8 cellular contexts compared by ENCODE assay signal in genomic region chr11:61333638-61334433, GRCh38. TPM values are rescaled to one million over a fixed set of nuclear protein-coding genes. Genes with fewer than 3 reads are reported as not detected.
DNase-seq lines count a peak whose midpoint lies in the region; ATAC-seq, FAIRE-seq and TF ChIP-seq lines count a peak whose summit lies in the region.

No MANE protein-coding gene starts in this region.

- TF ChIP-seq POLR2A in GM12878 (IDR thresholded peaks at IDR 0.05; ENCODE audit: low read depth, low read length) (no peak), vagina (IDR thresholded peaks at IDR 0.05) (no peak)

- H3K4me3 Mint-ChIP-seq in memory B cell, result peak overlapping the region; percentile 95

- in situ Hi-C loops in GM12878 (cut with MboI), result no loop called here

- no peaks in the 10 kb centered on the region for H3K27me3 Mint-ChIP-seq in memory B cell

- ATAC-seq in GM12878 (peak; percentile 5), memory B cell (ENCODE audit: low read depth) (no peak)

- H3K4me1 Mint-ChIP-seq in memory B cell, result peaks cover 39% of the 10 kb centered on the region

- peaks cover 54% of the 10 kb centered on the region for H3K79me2 ChIP-seq in GM12878 (ENCODE audit: control insufficient read depth, insufficient read depth, low read length)

- H3K9ac ChIP-seq in HUES48 (ENCODE audit: low read depth, low read length) (peak overlapping the region; percentile 95), GM12878 (ENCODE audit: control insufficient read depth, insufficient read depth, low read length) (peak overlapping the region; percentile 99)

- H3K9me3 Mint-ChIP-seq in memory B cell, result no peaks in the 10 kb centered on the region

- peaks cover 9% of the 10 kb centered on the region for H3K36me3 Mint-ChIP-seq in memory B cell

- no peak for DNase-seq in AG04449 (ENCODE audit: low read depth, low spot score)
- DNase-seq in GM12878 (ENCODE audit: low read depth, low spot score), result no peak
- no peak for DNase-seq in memory B cell (ENCODE audit: low spot score in 2 of 2)
- no peak for DNase-seq in vagina (ENCODE audit: extremely low spot score in 2 of 2)
- DNase-seq in NCI-H1048 (lab: John Stamatoyannopoulos, UW), result no peak
- no peak for DNase-seq in NCI-H345 treated with DMSO at 0.1 percent for 48 hours (lab: John Stamatoyannopoulos, UW; ENCODE audit: unreplicated experiment)
- no peak for DNase-seq in SKM-1 (lab: John Stamatoyannopoulos, UW; ENCODE audit: unreplicated experiment)

- CTCF ChIA-PET in AG04449 (lab: Yijun Ruan, JAX), result interaction anchor here (1.2 to 10.1 kb wide), 10 partner anchors 8 to 103 kb away, joined by 3 to 926 read pairs (median 4); partner anchors contain the start of genes CYB561A3, TMEM138 and TMEM216
- CTCF ChIA-PET in GM12878 (lab: Yijun Ruan, JAX), result interaction anchor here (0.8 to 10.2 kb wide), 12 partner anchors 8 to 293 kb away, joined by 3 to 729 read pairs (median 8); partner anchors contain the start of genes CYB561A3, TMEM138 and TMEM216

- TF ChIP-seq RAD21 in GM12878 (IDR thresholded peaks at IDR 0.05; ENCODE audit: insufficient read depth, low read depth, low read length), result no peak

- RAD21 ChIA-PET in GM12878 (lab: Charles Lee; ENCODE audit: unreplicated experiment), result interaction anchor here (0.6 to 6.5 kb wide), 7 partner anchors 25 to 96 kb away, joined by 3 to 424 read pairs (median 6); partner anchors contain the start of genes CPSF7, CYB561A3, SDHAF2 and TMEM138

- H3K27me3 ChIP-seq in HUES48 (ENCODE audit: control insufficient read depth, insufficient read depth, low read length) (no peaks in the 10 kb centered on the region), GM12878 (replicated peaks in 1 of 2; ENCODE audit: control insufficient read depth in 2 of 2, insufficient read depth in 2 of 2, low read length in 1 of 2) (no peaks in the 10 kb centered on the region), vagina (no peaks in the 10 kb centered on the region)

- peak overlapping the region; percentile 95 for H3K4me3 ChIP-seq in AG04449 (ENCODE audit: low read depth, low read length)
- peak overlapping the region; percentile 88 for H3K4me3 ChIP-seq in HUES48 (ENCODE audit: low read depth, low read length)
- peak overlapping the region; percentile 90 for H3K4me3 ChIP-seq in GM12878
- peak overlapping the region; percentile 72 to 90 for H3K4me3 ChIP-seq in vagina

- peak overlapping the region; percentile 77 for H3K4me2 ChIP-seq in GM12878 (ENCODE audit: control insufficient read depth, insufficient read depth)

- TF ChIP-seq EP300 in GM12878 (IDR thresholded peaks at IDR 0.05; ENCODE audit: borderline replicate concordance in 1 of 2, control insufficient read depth in 1 of 2, low read depth in 2 of 2, low read length in 2 of 2), result no peak

- TF ChIP-seq CTCF in AG04449 (IDR thresholded peaks at IDR 0.05; ENCODE audit: insufficient read depth, low read length, missing control alignments) (no peak), GM12878 (IDR thresholded peaks at IDR 0.05 in 2 of 3, conservative IDR thresholded peaks at IDR 0.05 in 1 of 3; ENCODE audit: control insufficient read depth in 2 of 3, extremely low read depth in 1 of 3, insufficient read depth in 1 of 3, low read depth in 3 of 3, low read length in 3 of 3) (no peak), vagina (IDR thresholded peaks at IDR 0.05) (no peak)

- WGBS in GM12878 (ENCODE audit: insufficient coverage, insufficient replicate concordance, low lambda C conversion rate, missing lambda C conversion rate), result 24% methylated on average over 14 of the region's 14 CpGs

- intact Hi-C loops in GM12878 (cut with micrococcal nuclease; ENCODE audit: unreplicated experiment) (loop anchor here (1.0 to 10.0 kb wide), 3 partner anchors 28 to 103 kb away; partner anchors contain the start of gene TMEM138), vagina (cut with DNase I) (no loop called here)

- H3K4me1 ChIP-seq in HUES48 (ENCODE audit: control insufficient read depth, insufficient read depth, low read length) (peaks cover 26% of the 10 kb centered on the region), GM12878 (ENCODE audit: control insufficient read depth, insufficient read depth, low read length) (peaks cover 20% of the 10 kb centered on the region), vagina (peaks cover 58% of the 10 kb centered on the region)

- H3K27ac ChIP-seq in HUES48 (ENCODE audit: low read depth, low read length) (peak overlapping the region; percentile 95), GM12878 (ENCODE audit: control insufficient read depth, insufficient read depth) (peak overlapping the region; percentile 92), vagina (peak overlapping the region; percentile 76)

- SMC1A ChIA-PET in GM12878 (lab: Charles Lee; ENCODE audit: uncharacterized antibody, unreplicated experiment), result interaction anchor here (0.7 to 8.1 kb wide), 14 partner anchors 24 to 502 kb away, joined by 3 to 414 read pairs (median 5); partner anchors contain the start of genes CPSF7, CYB561A3, SDHAF2 and TMEM138

- TSS peak; percentile 92 for BruUV-seq in GM12878 (replicated peaks; lab: Mats Ljungman, UMichigan)

- H3K27ac Mint-ChIP-seq in memory B cell, result peak overlapping the region; percentile 95

- no peaks in the 10 kb centered on the region for H3K9me3 ChIP-seq in HUES48 (ENCODE audit: control insufficient read depth, insufficient read depth, low read length)
- H3K9me3 ChIP-seq in GM12878 (replicated peaks; ENCODE audit: control insufficient read depth, insufficient read depth, low read length), result no peaks in the 10 kb centered on the region
- no peaks in the 10 kb centered on the region for H3K9me3 ChIP-seq in vagina

- peak overlapping the region; percentile 83 for H2AFZ ChIP-seq in GM12878 (ENCODE audit: control insufficient read depth, low read depth, low read length)

- H3K36me3 ChIP-seq in HUES48 (ENCODE audit: control insufficient read depth, insufficient read depth, low read length) (peaks cover 25% of the 10 kb centered on the region), GM12878 (ENCODE audit: control insufficient read depth in 2 of 2, insufficient read depth in 2 of 2, low read length in 1 of 2) (peaks cover 2 to 7% of the 10 kb centered on the region in 2 experiments; a peak in 3 of 4 replicates), vagina (peaks cover 0 to 11% of the 10 kb centered on the region in 2 donors)

- POLR2A ChIA-PET in AG04449 (lab: Yijun Ruan, JAX), result interaction anchor here (1.5 to 1.8 kb wide), 3 partner anchors 28 to 53 kb away, joined by 6 to 9 read pairs (median 6); partner anchors contain the start of genes CYB561A3 and TMEM138
- POLR2A ChIA-PET in GM12878 (lab: Charles Lee), result interaction anchor here (0.6 to 5.9 kb wide), 10 partner anchors 23 to 380 kb away, joined by 3 to 86 read pairs (median 9); partner anchors contain the start of genes CPSF7, CYB561A3, SDHAF2 and TMEM138

- peak; percentile 75 for FAIRE-seq in GM12878 (lab: Jason Lieb, UNC)

- no peaks in the 10 kb centered on the region; the same call in 1 of the 2 replicates for H4K20me1 ChIP-seq in GM12878 (ENCODE audit: control insufficient read depth, insufficient read depth)

RNA-seq across cellular contexts. Expression of gene TKFC, which starts 0.8 kb away (rescaled TPM):
- total RNA-seq in GM12878 (2013; cell fraction: nucleolus; rRNA removed), result 101 and 112 TPM in 2 replicates
- total RNA-seq in GM12878 (2014; rRNA removed) (58.2 and 69.7 TPM in 2 replicates), GM12878 (2014; rRNA removed; fragmentation: Illumina TruSeq; extraction: Trizol) (25.0 and 25.1 TPM in 2 replicates), GM12878 (2021) (92.5 and 97.8 TPM in 2 replicates), vagina (22.6 TPM)
- polyA plus RNA-seq in GM12878 (2011; ENCODE audit: low read depth), result 27.2 TPM
- polyA plus RNA-seq in GM12878 (2011; rRNA removed) (22.4 and 48.3 TPM in 2 replicates), GM12878 (2014; fragmentation: Illumina TruSeq; extraction: Trizol) (11.3 and 39.9 TPM in 2 replicates), GM12878 (2014; fragmentation: Nextera tagmentation; extraction: Ambion mirVana) (1 to 10 TPM; 2.4 to 5.5 TPM), GM12878 (2014; rRNA removed) (72.8 and 82.6 TPM in 2 replicates), GM12878 (2016; fragmentation: Nextera tagmentation; extraction: Ambion mirVana) (100 to 1,000 TPM; 103 to 113 TPM)
- polyA plus RNA-seq in GM12878 (2011; cell fraction: cytosol; rRNA removed), result 54.6 and 62.4 TPM in 2 replicates
- 281 and 291 TPM in 2 replicates for polyA plus RNA-seq in GM12878 (2011; cell fraction: nucleus; rRNA removed)
- 57.6 and 69.4 TPM in 2 replicates for polyA plus RNA-seq in GM12878 (2012)
- polyA minus RNA-seq in GM12878 (2011; rRNA and poly(A)+ RNA removed), result 42.3 and 56.3 TPM in 2 replicates
- polyA minus RNA-seq in GM12878 (2011; cell fraction: cytosol; rRNA and poly(A)+ RNA removed), result 19.9 and 30.9 TPM in 2 replicates
- polyA minus RNA-seq in GM12878 (2011; cell fraction: nucleus; rRNA and poly(A)+ RNA removed), result 50.2 and 67.3 TPM in 2 replicates

RNA-seq across cellular contexts. Expression of gene DDB1, which starts 0.9 kb away (rescaled TPM):
- 131 and 138 TPM in 2 replicates for total RNA-seq in GM12878 (2013; cell fraction: nucleolus; rRNA removed)
- 241 and 250 TPM in 2 replicates for total RNA-seq in GM12878 (2014; rRNA removed)
- total RNA-seq in GM12878 (2014; rRNA removed; fragmentation: Illumina TruSeq; extraction: Trizol), result 197 and 199 TPM in 2 replicates
- total RNA-seq in GM12878 (2021), result 271 and 272 TPM in 2 replicates
- 71.1 TPM for polyA plus RNA-seq in GM12878 (2011; ENCODE audit: low read depth)
- polyA plus RNA-seq in GM12878 (2011; rRNA removed), result 183 and 221 TPM in 2 replicates
- 231 and 256 TPM in 2 replicates for polyA plus RNA-seq in GM12878 (2011; cell fraction: cytosol; rRNA removed)
- 156 and 213 TPM in 2 replicates for polyA plus RNA-seq in GM12878 (2011; cell fraction: nucleus; rRNA removed)
- polyA plus RNA-seq in GM12878 (2012), result 113 and 114 TPM in 2 replicates
- polyA plus RNA-seq in GM12878 (2014; fragmentation: Illumina TruSeq; extraction: Trizol), result 160 and 203 TPM in 2 replicates
- 100 to 1,000 TPM; 136 to 211 TPM for polyA plus RNA-seq in GM12878 (2014; fragmentation: Nextera tagmentation; extraction: Ambion mirVana)
- 202 and 220 TPM in 2 replicates for polyA plus RNA-seq in GM12878 (2014; rRNA removed)
- polyA plus RNA-seq in GM12878 (2016; fragmentation: Nextera tagmentation; extraction: Ambion mirVana), result 100 to 1,000 TPM; 236 to 262 TPM
- polyA minus RNA-seq in GM12878 (2011; rRNA and poly(A)+ RNA removed), result 351 and 399 TPM in 2 replicates
- 120 and 148 TPM in 2 replicates for polyA minus RNA-seq in GM12878 (2011; cell fraction: cytosol; rRNA and poly(A)+ RNA removed)
- 65.8 and 119 TPM in 2 replicates for polyA minus RNA-seq in GM12878 (2011; cell fraction: nucleus; rRNA and poly(A)+ RNA removed)
- total RNA-seq in vagina, result 132 TPM

RNA-seq across cellular contexts. Expression of gene CYB561A3, which starts 27.8 kb away (rescaled TPM):
- total RNA-seq in GM12878 (2013; cell fraction: nucleolus; rRNA removed), result 48.1 and 52.7 TPM in 2 replicates
- total RNA-seq in GM12878 (2014; rRNA removed) (77.2 and 84.6 TPM in 2 replicates), GM12878 (2014; rRNA removed; fragmentation: Illumina TruSeq; extraction: Trizol) (46.7 and 48.2 TPM in 2 replicates), GM12878 (2021) (76.0 and 92.2 TPM in 2 replicates), vagina (26.5 TPM)
- polyA plus RNA-seq in GM12878 (2011; ENCODE audit: low read depth), result 49.0 TPM
- polyA plus RNA-seq in GM12878 (2011; rRNA removed) (26.7 and 44.9 TPM in 2 replicates), GM12878 (2014; fragmentation: Illumina TruSeq; extraction: Trizol) (36.7 and 76.4 TPM in 2 replicates), GM12878 (2014; fragmentation: Nextera tagmentation; extraction: Ambion mirVana) (10 to 100 TPM; 40.1 to 53.5 TPM), GM12878 (2014; rRNA removed) (72.4 and 81.2 TPM in 2 replicates), GM12878 (2016; fragmentation: Nextera tagmentation; extraction: Ambion mirVana) (100 to 1,000 TPM; 152 to 169 TPM)
- polyA plus RNA-seq in GM12878 (2011; cell fraction: cytosol; rRNA removed), result 126 and 132 TPM in 2 replicates
- polyA plus RNA-seq in GM12878 (2011; cell fraction: nucleus; rRNA removed), result 177 and 190 TPM in 2 replicates
- 55.0 and 57.5 TPM in 2 replicates for polyA plus RNA-seq in GM12878 (2012)
- 77.8 and 92.3 TPM in 2 replicates for polyA minus RNA-seq in GM12878 (2011; rRNA and poly(A)+ RNA removed)
- 23.7 and 27.0 TPM in 2 replicates for polyA minus RNA-seq in GM12878 (2011; cell fraction: cytosol; rRNA and poly(A)+ RNA removed)
- 22.0 and 42.0 TPM in 2 replicates for polyA minus RNA-seq in GM12878 (2011; cell fraction: nucleus; rRNA and poly(A)+ RNA removed)

RNA-seq across cellular contexts. Expression of gene TMEM138, which starts 28.3 kb away (rescaled TPM):
- total RNA-seq in GM12878 (2013; cell fraction: nucleolus; rRNA removed), result 115 and 125 TPM in 2 replicates
- 28.5 and 30.1 TPM in 2 replicates for total RNA-seq in GM12878 (2014; rRNA removed)
- 37.4 and 43.0 TPM in 2 replicates for total RNA-seq in GM12878 (2014; rRNA removed; fragmentation: Illumina TruSeq; extraction: Trizol)
- 44.5 and 47.6 TPM in 2 replicates for total RNA-seq in GM12878 (2021)
- 21.0 TPM for polyA plus RNA-seq in GM12878 (2011; ENCODE audit: low read depth)
- 93.6 and 116 TPM in 2 replicates for polyA plus RNA-seq in GM12878 (2011; rRNA removed)
- polyA plus RNA-seq in GM12878 (2011; cell fraction: cytosol; rRNA removed), result 80.1 and 99.6 TPM in 2 replicates
- polyA plus RNA-seq in GM12878 (2011; cell fraction: nucleus; rRNA removed), result 139 and 147 TPM in 2 replicates
- 27.0 and 33.6 TPM in 2 replicates for polyA plus RNA-seq in GM12878 (2012)
- 72.8 and 82.6 TPM in 2 replicates for polyA plus RNA-seq in GM12878 (2014; fragmentation: Illumina TruSeq; extraction: Trizol)
- 10 to 100 TPM; 64.2 to 87.2 TPM for polyA plus RNA-seq in GM12878 (2014; fragmentation: Nextera tagmentation; extraction: Ambion mirVana)
- 46.4 and 48.2 TPM in 2 replicates for polyA plus RNA-seq in GM12878 (2014; rRNA removed)
- polyA plus RNA-seq in GM12878 (2016; fragmentation: Nextera tagmentation; extraction: Ambion mirVana), result 10 to 100 TPM; 83.5 to 86.3 TPM
- polyA minus RNA-seq in GM12878 (2011; rRNA and poly(A)+ RNA removed), result 88.5 and 94.5 TPM in 2 replicates
- polyA minus RNA-seq in GM12878 (2011; cell fraction: cytosol; rRNA and poly(A)+ RNA removed), result 14.8 and 15.4 TPM in 2 replicates
- polyA minus RNA-seq in GM12878 (2011; cell fraction: nucleus; rRNA and poly(A)+ RNA removed), result 45.6 and 97.5 TPM in 2 replicates
- total RNA-seq in vagina, result 19.9 TPM

RNA-seq across cellular contexts. Expression of gene VWCE, which starts 38.7 kb away (rescaled TPM):
- 6.2 and 7.7 TPM in 2 replicates for total RNA-seq in GM12878 (2013; cell fraction: nucleolus; rRNA removed)
- total RNA-seq in GM12878 (2014; rRNA removed) (1.3 and 2.5 TPM in 2 replicates), GM12878 (2014; rRNA removed; fragmentation: Illumina TruSeq; extraction: Trizol) (1.0 TPM in 2 replicates), GM12878 (2021) (2.7 and 4.0 TPM in 2 replicates), vagina (3.4 TPM)
- 0.91 TPM for polyA plus RNA-seq in GM12878 (2011; ENCODE audit: low read depth)
- polyA plus RNA-seq in GM12878 (2011; rRNA removed) (1.2 and 2.1 TPM in 2 replicates), GM12878 (2014; fragmentation: Illumina TruSeq; extraction: Trizol) (0.62 and 2.4 TPM in 2 replicates), GM12878 (2014; fragmentation: Nextera tagmentation; extraction: Ambion mirVana) (under 1 TPM; 0.10 to 0.29 TPM), GM12878 (2014; rRNA removed) (3.2 and 4.0 TPM in 2 replicates), GM12878 (2016; fragmentation: Nextera tagmentation; extraction: Ambion mirVana) (1 to 10 TPM; 4.8 to 4.9 TPM)
- 2.6 and 3.1 TPM in 2 replicates for polyA plus RNA-seq in GM12878 (2011; cell fraction: cytosol; rRNA removed)
- polyA plus RNA-seq in GM12878 (2011; cell fraction: nucleus; rRNA removed), result 10.6 and 14.8 TPM in 2 replicates
- 2.2 and 2.6 TPM in 2 replicates for polyA plus RNA-seq in GM12878 (2012)
- 1.9 and 4.3 TPM in 2 replicates for polyA minus RNA-seq in GM12878 (2011; rRNA and poly(A)+ RNA removed)
- polyA minus RNA-seq in GM12878 (2011; cell fraction: cytosol; rRNA and poly(A)+ RNA removed), result 1.7 and 2.0 TPM in 2 replicates
- polyA minus RNA-seq in GM12878 (2011; cell fraction: nucleus; rRNA and poly(A)+ RNA removed), result 4.0 and 4.5 TPM in 2 replicates
